Comparison of ENCODE assay signal across 8 cellular contexts in the genomic region with DNA sequence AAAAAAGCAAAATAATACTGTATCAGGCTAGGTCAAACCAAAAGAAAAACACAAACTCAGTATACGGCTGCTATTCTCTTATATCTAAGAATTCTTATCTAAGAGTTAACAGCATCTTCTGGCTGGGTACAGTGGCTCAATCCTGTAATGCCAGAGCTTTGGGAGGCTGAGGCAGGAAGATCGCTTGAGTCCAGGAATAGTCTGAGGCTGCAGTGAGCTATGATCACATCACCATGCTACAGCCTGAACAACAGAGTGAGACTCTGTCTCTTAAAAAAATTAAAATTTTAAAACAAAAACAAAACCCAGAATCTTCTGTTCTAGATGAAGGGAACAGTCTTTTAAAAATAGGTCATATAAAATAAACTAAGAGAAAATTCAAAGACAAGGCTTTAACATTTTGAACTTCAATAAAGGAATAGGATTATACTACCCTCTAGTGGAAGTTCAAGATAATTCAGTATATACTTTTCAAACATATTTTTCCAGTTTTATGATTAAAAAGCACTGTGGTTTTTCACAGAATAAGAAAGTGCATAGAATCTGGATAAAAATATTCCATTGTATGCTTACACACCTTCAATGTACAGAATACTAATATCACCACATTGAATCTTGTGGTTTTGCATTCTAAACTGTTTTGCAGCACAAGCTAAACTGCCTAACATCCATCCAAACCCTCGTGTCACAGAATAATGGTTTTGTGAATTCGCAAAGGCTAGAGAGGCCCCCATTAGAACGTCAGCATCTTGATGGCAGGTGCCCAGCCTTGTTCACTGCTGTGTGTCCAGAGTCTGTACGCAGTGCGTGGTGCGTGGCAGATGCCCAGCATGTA. TPM values are rescaled to one million over a fixed set of nuclear protein-coding genes. Genes with fewer than 3 reads are reported as not detected.
DNase-seq lines count a peak whose midpoint lies in the region; ATAC-seq and TF ChIP-seq lines count a peak whose summit lies in the region.

No MANE protein-coding gene starts in this region.

- peak; percentile 18; the same call in 1 of the 2 replicates for TF ChIP-seq CTCF in BJ (IDR thresholded peaks at IDR 0.05; ENCODE audit: insufficient read depth, low read depth, low read length)
- TF ChIP-seq CTCF in stomach (IDR thresholded peaks at IDR 0.05): peak in 5 of 7 experiments; percentile 42 to 74 (median 56)

- H3K4me1 ChIP-seq in stomach: peaks cover 8 to 49% (median 26%) of the 10 kb centered on the region in 4 donors

- H3K36me3 ChIP-seq in BJ (ENCODE audit: control insufficient read depth, insufficient read depth, low read length): no peaks in the 10 kb centered on the region
- H3K36me3 ChIP-seq in stomach: peaks cover 0 to 6% (median 5%) of the 10 kb centered on the region in 4 donors

- no peak for TF ChIP-seq POLR2A in stomach (IDR thresholded peaks at IDR 0.05)

- POLR2A ChIA-PET in BJ (lab: Charles Lee): no interaction called here

- WGBS in stomach, 5 donors: 66 to 78% (median 72%) methylated on average over 8 of the region's 8 CpGs

- CTCF ChIA-PET in BJ (lab: Yijun Ruan, JAX): interaction anchor here (0.9 to 3.1 kb wide), 17 partner anchors 9 to 1557 kb away, joined by 3 to 19 read pairs (median 4); no protein-coding TSS in a partner anchor

- ATAC-seq in Right ventricle myocardium superior (ENCODE audit: poor library complexity) (peak; percentile 48), GM18519 (IDR thresholded peaks at IDR 0.05; ENCODE audit: low FRiP score, unreplicated experiment) (no peak)

- peak overlapping the region in 2 of 5 donors; percentile 31 to 32 for H3K27ac ChIP-seq in stomach

- H3K27me3 ChIP-seq in BJ (ENCODE audit: control insufficient read depth, insufficient read depth, low read length) (no peaks in the 10 kb centered on the region), stomach (no peaks in the 10 kb centered on the region)

- TF ChIP-seq EP300 in stomach (IDR thresholded peaks at IDR 0.05): no peak

- H3K9me3 ChIP-seq in stomach: no peaks in the 10 kb centered on the region

- H3K4me3 ChIP-seq in BJ (ENCODE audit: low read depth, low read length) (no peak overlapping the region), stomach (no peak overlapping the region)

- no peak for DNase-seq in BJ (ENCODE audit: low read depth)
- peak; percentile 9 for DNase-seq in KG1 (lab: John Stamatoyannopoulos, UW)
- DNase-seq in SW480 (ENCODE audit: low spot score): peak; percentile 2
- DNase-seq in Right ventricle myocardium superior: no peak
- no peak for DNase-seq in stomach
- DNase-seq in posterior vena cava (ENCODE audit: low spot score): no peak
- no peak for DNase-seq in NK-92 (lab: John Stamatoyannopoulos, UW; ENCODE audit: unreplicated experiment)

- intact Hi-C loops in Right ventricle myocardium superior (cut with DNase I) (loop anchor here (5.0 kb wide), 3 partner anchors 106 to 1496 kb away; no protein-coding TSS in a partner anchor), stomach (cut with DNase I; ENCODE audit: low total_unique reads) (loop anchor here (10.0 kb wide), 1 partner anchor 119 kb away; no protein-coding TSS in a partner anchor), posterior vena cava (cut with DNase I) (loop anchor here in 1 of 2 donors (10.0 kb wide), 1 partner anchor 1489 kb away; no protein-coding TSS in a partner anchor)

RNA-seq across cellular contexts. Expression of a gene that starts 39.3 kb away (rescaled TPM):
- polyA plus RNA-seq in BJ (2011; rRNA removed): 15.8 and 19.1 TPM in 2 replicates
- polyA minus RNA-seq in BJ (2011; rRNA and poly(A)+ RNA removed): 14.5 and 14.6 TPM in 2 replicates
- total RNA-seq in Right ventricle myocardium superior: 20.8 TPM
- total RNA-seq in stomach: 10 to 100 TPM in 1 of 5 donors, 1 to 10 TPM in 4; 4.1 to 68.7 (median 7.1) TPM
- polyA plus RNA-seq in stomach: 10 to 100 TPM; 15.8 to 28.3 (median 21.8) TPM
- 10 to 100 TPM; 15.8 to 22.3 TPM for total RNA-seq in posterior vena cava

Comparison
In these comparisons a context has a peak if more than half of its experiments do, and no peak if none do; other contexts are left out.
1. DNase-seq: peak in KG1 (single experiment) and SW480 (single experiment); none in BJ (single experiment), Right ventricle myocardium superior (single experiment), stomach (single experiment), posterior vena cava (single experiment) and NK-92 (single experiment).